14 cellular contexts compared by ENCODE assay signal in the genomic region with DNA sequence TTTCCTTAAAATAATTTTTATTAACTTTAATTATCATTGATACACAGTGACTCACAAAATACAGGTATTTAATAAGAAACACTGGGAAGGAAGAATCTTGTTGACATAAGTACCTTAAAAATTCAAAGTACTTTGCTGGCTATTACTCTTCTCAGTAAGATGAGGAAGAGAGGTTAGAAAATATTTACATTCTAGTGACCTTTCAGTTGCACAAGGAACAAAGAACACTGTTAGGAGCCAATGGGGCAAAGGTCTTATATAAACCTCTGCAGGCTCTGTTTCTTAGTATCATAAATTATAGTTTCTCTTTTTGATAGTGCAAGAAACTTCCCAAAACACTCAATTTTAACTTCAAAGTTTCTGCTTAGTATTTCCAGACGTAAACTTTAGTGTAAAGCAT.
"Had no signal": no experiment of that assay in that cellular context is flagged by ENCODE, and none has a peak within 500 bp of the region (broad histone marks: within the 10 kb centered on the region; RNA-seq: fewer than 3 reads in every experiment).

No MANE protein-coding gene starts in this region.

- H3K36me3 ChIP-seq: gastrocnemius medialis, heart right ventricle had no signal

- H3K27ac Mint-ChIP-seq: activated naive CD4-positive, alpha-beta T cell treated with anti-CD3 and anti-CD28 coated beads for 36 hours; T-helper 17 cell; WTC11 had no signal

- ATAC-seq: gastrocnemius medialis; heart right ventricle; naive thymus-derived CD8-positive, alpha-beta T cell; right cardiac atrium; T-helper 17 cell; WTC11 had no signal

- H3K27ac ChIP-seq: coronary artery, gastrocnemius medialis, heart right ventricle had no signal

- DNase-seq: activated CD4-positive, alpha-beta T cell treated with anti-CD3 and anti-CD28 coated beads for 48 hours; activated CD8-positive, alpha-beta memory T cell treated with anti-CD3 and anti-CD28 coated beads for 24 hours; activated naive CD4-positive, alpha-beta T cell treated with anti-CD3 and anti-CD28 coated beads for 36 hours; effector CD4-positive, alpha-beta T cell; gastrocnemius medialis; heart right ventricle; midbrain; naive thymus-derived CD8-positive, alpha-beta T cell; right cardiac atrium; stimulated activated CD4-positive, alpha-beta T cell treated with anti-CD3 and anti-CD28 coated beads, Interleukin-2, amount 100 ng/mL, for 24 hours; stimulated activated naive CD4-positive, alpha-beta T cell treated with Interleukin-2 at 50 U/mL for 16 hours; T-helper 17 cell had no signal

- H3K4me3 Mint-ChIP-seq: activated naive CD4-positive, alpha-beta T cell treated with anti-CD3 and anti-CD28 coated beads for 36 hours; naive thymus-derived CD8-positive, alpha-beta T cell; T-helper 17 cell; WTC11 had no signal

- H3K4me3 ChIP-seq: coronary artery, gastrocnemius medialis, heart right ventricle had no signal

- H3K27me3 ChIP-seq: gastrocnemius medialis, heart right ventricle had no signal

- H3K9me3 ChIP-seq: gastrocnemius medialis, heart right ventricle had no signal

- H3K36me3 Mint-ChIP-seq: WTC11 had no signal

- H3K9me3 Mint-ChIP-seq: activated naive CD4-positive, alpha-beta T cell treated with anti-CD3 and anti-CD28 coated beads for 36 hours; naive thymus-derived CD8-positive, alpha-beta T cell; WTC11 had no signal
